ENCODE assay signal across 21 cellular contexts in the genomic region with DNA sequence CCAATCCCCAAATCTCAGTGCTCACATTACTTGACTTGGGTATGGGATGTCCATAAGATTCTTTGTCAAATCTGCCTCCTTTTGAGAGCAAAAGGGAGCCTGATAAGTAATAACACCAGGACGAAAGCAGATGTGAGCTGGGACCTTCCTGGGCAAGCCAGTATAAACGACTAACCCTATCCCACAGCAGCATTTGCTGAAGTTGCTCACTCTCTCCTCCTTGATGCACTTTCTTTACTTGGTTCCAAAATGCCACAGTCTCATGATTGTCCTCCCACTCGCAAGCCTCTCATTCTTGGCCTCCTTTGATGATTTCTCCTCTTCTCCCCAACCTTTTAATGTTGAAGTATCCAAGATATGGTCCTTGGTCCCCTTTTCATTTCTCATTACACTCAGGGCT. TPM values are rescaled to one million over a fixed set of nuclear protein-coding genes. Genes with fewer than 3 reads are reported as not detected.
"Had no signal": no experiment of that assay in that cellular context is flagged by ENCODE, and none has a peak within 500 bp of the region (broad histone marks: within the 10 kb centered on the region; RNA-seq: fewer than 3 reads in every experiment).

No MANE protein-coding gene starts in this region.

- H3K27ac Mint-ChIP-seq: dendritic cell treated with granulocyte-macrophage colony-stimulating factor and Interleukin-4, amounts not matched to agents 40 ng/mL and 50 ng/mL, for 4 days; mesothelial cell of epicardium; type B pancreatic cell had no signal

- H3K4me3 ChIP-seq: esophagus muscularis mucosa, gastroesophageal sphincter, heart left ventricle, lung, SJSA1, spleen, suprapubic skin had no signal

- H3K9me3 Mint-ChIP-seq: dendritic cell treated with granulocyte-macrophage colony-stimulating factor and Interleukin-4, amounts not matched to agents 40 ng/mL and 50 ng/mL, for 4 days; mesothelial cell of epicardium; type B pancreatic cell had no signal

- ATAC-seq: gastroesophageal sphincter, heart left ventricle, left lobe of liver had no signal

- H3K27me3 ChIP-seq: esophagus muscularis mucosa, gastroesophageal sphincter, heart left ventricle, SJSA1, spleen, suprapubic skin had no signal

- H3K27ac ChIP-seq: esophagus muscularis mucosa, gastroesophageal sphincter, heart left ventricle, SJSA1, spleen, suprapubic skin, VCaP had no signal

- H3K9me3 ChIP-seq: esophagus muscularis mucosa, gastroesophageal sphincter, heart left ventricle, SJSA1, spleen, suprapubic skin had no signal

- H3K4me1 ChIP-seq: esophagus muscularis mucosa, gastroesophageal sphincter, suprapubic skin had no signal

- H3K36me3 ChIP-seq: esophagus muscularis mucosa, gastroesophageal sphincter, heart left ventricle, SJSA1, spleen, suprapubic skin had no signal

- DNase-seq: activated naive CD4-positive, alpha-beta T cell; effector CD8-positive, alpha-beta T cell; heart left ventricle; kidney; retina; spleen; stimulated activated CD4-positive, alpha-beta T cell treated with anti-CD3 and anti-CD28 coated beads, Interleukin-4, amount 100 ng/mL, for 4 hours; stimulated activated naive CD4-positive, alpha-beta T cell; T-helper 2 cell had no signal

- H3K4me3 Mint-ChIP-seq: dendritic cell treated with granulocyte-macrophage colony-stimulating factor and Interleukin-4, amounts not matched to agents 40 ng/mL and 50 ng/mL, for 4 days; mesothelial cell of epicardium; type B pancreatic cell had no signal

- H3K4me1 Mint-ChIP-seq: mesothelial cell of epicardium had no signal

- H3K27me3 Mint-ChIP-seq: dendritic cell treated with granulocyte-macrophage colony-stimulating factor and Interleukin-4, amounts not matched to agents 40 ng/mL and 50 ng/mL, for 4 days had no signal

- H3K36me3 Mint-ChIP-seq: mesothelial cell of epicardium, type B pancreatic cell had no signal

RNA-seq across cellular contexts. Expression of gene TAGAP, which starts 44.7 kb away (rescaled TPM):
- total RNA-seq: endothelial cell of umbilical vein had no signal
- polyA plus RNA-seq: endothelial cell of umbilical vein, neural cell had no signal
